15 cellular contexts compared by ENCODE assay signal in the genomic region with DNA sequence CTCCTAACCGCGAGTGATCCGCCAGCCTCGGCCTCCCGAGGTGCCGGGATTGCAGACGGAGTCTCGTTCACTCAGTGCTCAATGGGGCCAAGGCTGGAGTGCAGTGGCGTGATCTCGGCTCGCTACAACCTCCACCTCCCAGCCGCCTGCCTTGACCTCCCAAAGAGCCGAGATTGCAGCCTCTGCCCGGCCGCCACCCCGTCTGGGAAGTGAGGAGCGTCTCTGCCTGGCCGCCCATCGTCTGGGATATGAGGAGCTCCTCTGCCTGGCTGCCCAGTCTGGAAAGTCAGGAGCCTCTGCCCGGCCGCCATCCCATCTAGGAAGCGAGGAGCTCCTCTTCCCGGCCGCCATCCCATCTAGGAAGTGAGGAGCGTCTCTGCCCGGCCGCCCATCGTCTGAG. TPM values are rescaled to one million over a fixed set of nuclear protein-coding genes. Genes with fewer than 3 reads are reported as not detected.
"Had no signal": no experiment of that assay in that cellular context is flagged by ENCODE, and none has a peak within 500 bp of the region (broad histone marks: within the 10 kb centered on the region; RNA-seq: fewer than 3 reads in every experiment).

No MANE protein-coding gene starts in this region.

RNA-seq across cellular contexts. Expression of a gene that starts 58.8 kb away (rescaled TPM):
- total RNA-seq: activated naive CD4-positive, alpha-beta T cell treated with anti-CD3 and anti-CD28 coated beads for 36 hours; activated naive CD4-positive, alpha-beta T cell treated with anti-CD3 and anti-CD28 coated beads, Interleukin-2, amount 50 U/mL, for 72 hours; activated T-cell treated with anti-CD3 and anti-CD28 coated beads, Interleukin-2, amount 50 U/mL, for 4 hours; activated T-cell treated with anti-CD3 and anti-CD28 coated beads, Interleukin-2, amount 50 U/mL, for 72 hours; activated T-helper 1 cell treated with anti-CD3 and anti-CD28 coated beads, Interleukin-12 subunit alpha, Interleukin-12 subunit beta, Interleukin-2, Interleukin-4 antibody, amounts not matched to agents 30 ng/mL and 10 ng/mL and 1 ng/mL, durations not matched to agents 14 hours and 24 hours and 36 hours; activated T-helper 17 cell treated with anti-CD3 and anti-CD28 coated beads, Interleukin-2, amount 50 U/mL, for 72 hours; activated T-helper 2 cell treated with anti-CD3 and anti-CD28 coated beads, Interferon-gamma antibody, Interleukin-2, Interleukin-4, amounts not matched to agents 10 μg/mL and 5 μg/mL and 100 μg/mL, durations not matched to agents 14 hours and 24 hours and 36 hours; aorta; ascending aorta; astrocyte; body of pancreas; bronchial epithelial cell; cardiac septum; chondrocyte had no signal
- polyA plus RNA-seq: aorta, cardiac muscle cell had no signal
